In the genomic region with DNA sequence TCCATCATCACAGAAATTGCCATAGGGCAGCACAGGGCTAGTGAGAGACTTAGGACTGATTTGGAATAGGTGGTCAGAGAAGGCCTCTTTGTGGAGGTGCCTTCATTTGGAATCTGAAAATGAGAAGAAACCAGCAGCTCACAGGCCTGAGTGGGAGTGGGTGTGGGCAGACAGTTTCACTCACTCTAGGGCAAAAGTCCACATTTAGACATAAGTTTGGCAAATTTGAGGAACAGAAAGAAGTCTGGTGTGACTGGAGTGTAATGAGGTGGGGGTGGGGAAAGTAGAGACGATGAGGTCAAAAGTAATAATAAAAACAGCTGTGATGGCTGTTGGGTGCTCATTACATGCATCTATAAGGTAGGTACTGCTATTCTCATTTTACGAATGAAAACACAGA, we compare ENCODE assay signal across 10 cellular contexts. TPM values are rescaled to one million over a fixed set of nuclear protein-coding genes. Genes with fewer than 3 reads are reported as not detected.
A peak's percentile ranks its signal among the peaks of the same experiment; 100 is the strongest.
DNase-seq lines count a peak whose midpoint lies in the region; ATAC-seq and TF ChIP-seq lines count a peak whose summit lies in the region.
"Had no signal": no experiment of that assay in that cellular context is flagged by ENCODE, and none has a peak within 500 bp of the region (broad histone marks: within the 10 kb centered on the region; RNA-seq: fewer than 3 reads in every experiment).

No MANE protein-coding gene starts in this region.

- H3K4me3 ChIP-seq in hepatocyte, result no peak overlapping the region

- H2AFZ ChIP-seq in hepatocyte, result no peak overlapping the region

- DNase-seq in GM13977 (ENCODE audit: low spot score) (peak; percentile 73), hepatocyte (ENCODE audit: low spot score) (no peak), NCI-H2227 treated with DMSO at 0.1 percent for 48 hours (lab: John Stamatoyannopoulos, UW) (no peak), type B pancreatic cell (ENCODE audit: extremely low spot score, unreplicated experiment) (no peak), Kasumi-1 (lab: John Stamatoyannopoulos, UW) (no peak), NCI-H446 (lab: John Stamatoyannopoulos, UW) (no peak)
- DNase-seq: activated CD4-positive, alpha-beta T cell treated with anti-CD3 and anti-CD28 coated beads, Interleukin-2, amount 10 ng/mL, durations not matched to agents 24 days and 14 days had no signal

- H4K20me1 ChIP-seq in hepatocyte (ENCODE audit: insufficient read depth, poor library complexity, severe bottlenecking), result no peaks in the 10 kb centered on the region

- WGBS in hepatocyte (ENCODE audit: low lambda C conversion rate, missing lambda C conversion rate), result 88% methylated on average over 2 of the region's 2 CpGs

- H3K9me2 ChIP-seq in hepatocyte (replicated peaks; ENCODE audit: insufficient read depth), result no peaks in the 10 kb centered on the region

- H3K27me3 ChIP-seq in hepatocyte, result no peaks in the 10 kb centered on the region

- no peaks in the 10 kb centered on the region for H3K9me3 ChIP-seq in hepatocyte (ENCODE audit: low read depth)

- peak; percentile 42 for ATAC-seq in GM21447 (IDR thresholded peaks at IDR 0.05; ENCODE audit: unreplicated experiment)
- peak; percentile 56 for ATAC-seq in HG03432 (IDR thresholded peaks at IDR 0.05; ENCODE audit: unreplicated experiment)

- H3K27ac ChIP-seq in hepatocyte, result peak overlapping the region; percentile 83

- no peaks in the 10 kb centered on the region for H3K36me3 Mint-ChIP-seq in type B pancreatic cell
- H3K36me3 Mint-ChIP-seq: mesothelial cell of epicardium had no signal

- TF ChIP-seq CTCF in GM13977 (IDR thresholded peaks at IDR 0.05; ENCODE audit: extremely low read depth, insufficient read depth, missing control alignments) (no peak), hepatocyte (IDR thresholded peaks at IDR 0.05; ENCODE audit: poor library complexity) (no peak), type B pancreatic cell (conservative IDR thresholded peaks at IDR 0.05) (no peak)

- H3K4me1 Mint-ChIP-seq in type B pancreatic cell (ENCODE audit: unreplicated experiment), result peaks cover 21% of the 10 kb centered on the region

- H3K27me3 Mint-ChIP-seq in type B pancreatic cell, result no peaks in the 10 kb centered on the region

- H3K4me3 Mint-ChIP-seq in type B pancreatic cell, result no peak overlapping the region
- H3K4me3 Mint-ChIP-seq: activated CD4-positive, alpha-beta T cell treated with anti-CD3 and anti-CD28 coated beads, Interleukin-2, amount 10 ng/mL, durations not matched to agents 24 days and 14 days; mesothelial cell of epicardium had no signal

- H3K36me3 ChIP-seq in hepatocyte (replicated peaks; ENCODE audit: insufficient read depth, low read depth), result no peaks in the 10 kb centered on the region

- no peak overlapping the region for H3K27ac Mint-ChIP-seq in type B pancreatic cell
- H3K27ac Mint-ChIP-seq: activated CD4-positive, alpha-beta T cell treated with anti-CD3 and anti-CD28 coated beads, Interleukin-2, amount 10 ng/mL, durations not matched to agents 24 days and 14 days; mesothelial cell of epicardium had no signal

- H3K4me2 ChIP-seq in hepatocyte, result no peak overlapping the region

- no peaks in the 10 kb centered on the region for H3K9me3 Mint-ChIP-seq in type B pancreatic cell
- H3K9me3 Mint-ChIP-seq: activated CD4-positive, alpha-beta T cell treated with anti-CD3 and anti-CD28 coated beads, Interleukin-2, amount 10 ng/mL, durations not matched to agents 24 days and 14 days; mesothelial cell of epicardium had no signal

- H3K4me1 ChIP-seq in hepatocyte (ENCODE audit: insufficient read depth), result peaks cover 15% of the 10 kb centered on the region

- in situ Hi-C loops in GM13977 (cut with MboI; ENCODE audit: low pct_unique_long_range_greater_than_20kb, low sequenced_read_pairs, unreplicated experiment), result no loop called here

- no peaks in the 10 kb centered on the region for H3K79me2 ChIP-seq in hepatocyte

RNA-seq across cellular contexts. Expression of a gene that starts 22.4 kb away (rescaled TPM):
- total RNA-seq in hepatocyte, result 20.4 and 22.6 TPM in 2 replicates
- polyA plus RNA-seq in hepatocyte, result 22.5 and 23.7 TPM in 2 replicates
- 16.6 and 52.1 TPM in 2 replicates for total RNA-seq in type B pancreatic cell (ENCODE audit: low replicate concordance)
